In genomic region chr22:21651521-21652009, GRCh38 we compare ENCODE assay signal across 8 cellular contexts. TPM values are rescaled to one million over a fixed set of nuclear protein-coding genes. Genes with fewer than 3 reads are reported as not detected.
A peak's percentile ranks its signal among the peaks of the same experiment; 100 is the strongest.
DNase-seq lines count a peak whose midpoint lies in the region; ATAC-seq, FAIRE-seq and TF ChIP-seq lines count a peak whose summit lies in the region.

No MANE protein-coding gene starts in this region.

- peaks cover 59% of the 10 kb centered on the region for H3K36me3 ChIP-seq in WERI-Rb-1

- no peak for TF ChIP-seq CTCF in GM13977 (IDR thresholded peaks at IDR 0.05; ENCODE audit: extremely low read depth, insufficient read depth, missing control alignments)
- TF ChIP-seq CTCF in WERI-Rb-1 (IDR thresholded peaks at IDR 0.05; ENCODE audit: low read depth, low read length), result no peak

- in situ Hi-C loops in GM13977 (cut with MboI; ENCODE audit: low pct_unique_long_range_greater_than_20kb, low sequenced_read_pairs, unreplicated experiment), result no loop called here

- peak; percentile 20 for ATAC-seq in HG02623 (IDR thresholded peaks at IDR 0.05; ENCODE audit: unreplicated experiment)
- ATAC-seq in stimulated activated naive CD8-positive, alpha-beta T cell treated with anti-CD3 and anti-CD28 coated beads, Interleukin-15, Interleukin-2, amounts not matched to agents 100 U/mL and 50 U/mL, for 24 hours, result peak; percentile 16
- ATAC-seq in HG03378 (IDR thresholded peaks at IDR 0.05; ENCODE audit: unreplicated experiment), result no peak
- ATAC-seq in left lobe of liver, result no peak

- peak; percentile 46 for DNase-seq in GM13977 (ENCODE audit: low spot score)
- no peak for DNase-seq in WERI-Rb-1
- DNase-seq in hepatic stellate cell (ENCODE audit: low spot score), result peak; percentile 41
- DNase-seq in stimulated activated naive CD8-positive, alpha-beta T cell treated with anti-CD3 and anti-CD28 coated beads, Interleukin-15, Interleukin-2, amounts not matched to agents 100 U/mL and 50 U/mL, for 24 hours, result no peak
- no peak for DNase-seq in H54 (ENCODE audit: insufficient read length, low spot score)
- DNase-seq in left lobe of liver (ENCODE audit: low spot score), result no peak

- no peaks in the 10 kb centered on the region for H3K27me3 ChIP-seq in WERI-Rb-1 (ENCODE audit: insufficient read depth, low read depth, severe bottlenecking)

- H3K4me3 ChIP-seq in WERI-Rb-1 (ENCODE audit: low read depth, low read length), result peak overlapping the region; percentile 94

- H3K27ac ChIP-seq in WERI-Rb-1, result peak overlapping the region; percentile 95

- H3K9me3 ChIP-seq in WERI-Rb-1 (ENCODE audit: severe bottlenecking), result no peaks in the 10 kb centered on the region

- no peak for FAIRE-seq in H54 (lab: Jason Lieb, UNC)

- no peak for TF ChIP-seq POLR2A in H54 (IDR thresholded peaks at IDR 0.05; ENCODE audit: low read depth, low read length)

RNA-seq across cellular contexts. Expression of gene SDF2L1, which starts 9.5 kb away (rescaled TPM):
- total RNA-seq in left lobe of liver, result 99.1 TPM

RNA-seq across cellular contexts. Expression of gene PPIL2, which starts 14.2 kb away (rescaled TPM):
- 18.1 TPM for total RNA-seq in left lobe of liver

RNA-seq across cellular contexts. Expression of gene CCDC116, which starts 19.0 kb away (rescaled TPM):
- total RNA-seq in left lobe of liver, result 0.45 TPM

RNA-seq across cellular contexts. Expression of gene YDJC, which starts 21.7 kb away (rescaled TPM):
- 10.0 TPM for total RNA-seq in left lobe of liver

Comparison
In these comparisons a context has a peak if more than half of its experiments do, and no peak if none do; other contexts are left out.
1. DNase-seq: peak in GM13977 (single experiment) and hepatic stellate cell (single experiment); none in WERI-Rb-1 (single experiment), stimulated activated naive CD8-positive, alpha-beta T cell treated with anti-CD3 and anti-CD28 coated beads, Interleukin-15, Interleukin-2, amounts not matched to agents 100 U/mL and 50 U/mL, for 24 hours (single experiment), H54 (single experiment) and left lobe of liver (single experiment).
2. ATAC-seq: peak in HG02623 (single experiment) and stimulated activated naive CD8-positive, alpha-beta T cell treated with anti-CD3 and anti-CD28 coated beads, Interleukin-15, Interleukin-2, amounts not matched to agents 100 U/mL and 50 U/mL, for 24 hours (single experiment); none in HG03378 (single experiment) and left lobe of liver (single experiment).